Comparison of ENCODE assay signal across 26 cellular contexts in genomic region chr1:20586939-20587638, GRCh38. TPM values are rescaled to one million over a fixed set of nuclear protein-coding genes. Genes with fewer than 3 reads are reported as not detected.
DNase-seq lines count a peak whose midpoint lies in the region; ATAC-seq, FAIRE-seq and TF ChIP-seq lines count a peak whose summit lies in the region.
"Had no signal": no experiment of that assay in that cellular context is flagged by ENCODE, and none has a peak within 500 bp of the region (broad histone marks: within the 10 kb centered on the region; RNA-seq: fewer than 3 reads in every experiment).

No MANE protein-coding gene starts in this region.

- no peak for DNase-seq in HepG2 (ENCODE audit: low spot score)
- no peak for DNase-seq in right lobe of liver
- DNase-seq in choroid plexus epithelial cell (ENCODE audit: low read depth): peak; percentile 30
- no peak for DNase-seq in left ventricle myocardium inferior
- DNase-seq in aorta: no peak
- no peak for DNase-seq in HAP-1 (ENCODE audit: low spot score in 2 of 2)
- DNase-seq in stimulated activated CD4-positive, alpha-beta T cell treated with anti-CD3 and anti-CD28 coated beads, Interleukin-2, amount 100 ng/mL, for 24 hours: no peak
- no peak for DNase-seq in NCI-H1436 treated with DMSO at 0.1 percent for 48 hours (lab: John Stamatoyannopoulos, UW)
- DNase-seq: activated CD4-positive, alpha-beta T cell treated with anti-CD3 and anti-CD28 coated beads, Interleukin-2, amount 10 ng/mL, durations not matched to agents 7 days and 5 days; activated CD8-positive, alpha-beta memory T cell treated with anti-CD3 and anti-CD28 coated beads, Interleukin-2, amount 50 U/mL, for 4 hours; activated naive CD8-positive, alpha-beta T cell treated with anti-CD3 and anti-CD28 coated beads, Interleukin-2, amount 50 U/mL, for 24 hours; CD4-positive, CD25-positive, alpha-beta regulatory T cell; effector memory CD8-positive, alpha-beta T cell; mesendoderm; naive B cell; NCI-H1436; NCI-H526; RPMI8226; upper lobe of left lung; WERI-Rb-1 had no signal

- 32% methylated on average over 8 of the region's 10 CpGs for WGBS in HepG2 (ENCODE audit: low lambda C conversion rate)
- WGBS in right lobe of liver (ENCODE audit: insufficient coverage, low coverage, low lambda C conversion rate, missing lambda C conversion rate): 61% methylated on average over 5 of the region's 10 CpGs
- 57 to 64% methylated on average over 9 to 10 of the region's 10 CpGs for WGBS in aorta, 2 donors

- no peak overlapping the region for H3K27ac ChIP-seq in HepG2 (ENCODE audit: extremely low read length, insufficient read depth, low read length)
- H3K27ac ChIP-seq in right lobe of liver: no peak overlapping the region
- peak overlapping the region; percentile 36 for H3K27ac ChIP-seq in left ventricle myocardium inferior (replicated peaks)
- no peak overlapping the region for H3K27ac ChIP-seq in aorta (ENCODE audit: low read depth in 1 of 2, low read length in 2 of 2)
- H3K27ac ChIP-seq: body of pancreas, upper lobe of left lung, WERI-Rb-1 had no signal

- ATAC-seq in HepG2 (no peak), right lobe of liver (no peak), aorta (ENCODE audit: low FRiP score) (peak; percentile 30)
- ATAC-seq: activated naive CD8-positive, alpha-beta T cell treated with anti-CD3 and anti-CD28 coated beads, Interleukin-2, amount 50 U/mL, for 24 hours; effector memory CD8-positive, alpha-beta T cell; SK-N-SH treated with all-trans-retinoic acid at 6 μM for 48 hours had no signal

- H3K4me1 ChIP-seq in HepG2 (ENCODE audit: insufficient read depth, low read length) (peaks cover 34% of the 10 kb centered on the region), right lobe of liver (peaks cover 0 to 16% (median 7%) of the 10 kb centered on the region in 4 donors), left ventricle myocardium inferior (peaks cover 18% of the 10 kb centered on the region), aorta (ENCODE audit: control insufficient read depth in 1 of 2, insufficient read depth in 2 of 2, low read length in 2 of 2) (no peaks in the 10 kb centered on the region), HAP-1 (peaks cover 7% of the 10 kb centered on the region)
- H3K4me1 ChIP-seq: body of pancreas had no signal

- BruUV-seq in HepG2 (replicated peaks; lab: Mats Ljungman, UMichigan): no TSS peak

- no peak for TF ChIP-seq RAD21 in HepG2 (CRISPR knock-in tag; IDR thresholded peaks at IDR 0.05)

- CTCF ChIA-PET in HepG2 (lab: Yijun Ruan, JAX; ENCODE audit: low intra/inter-chr PET ratio, low total read pairs): no interaction called here

- no peak overlapping the region for H3K9ac ChIP-seq in HepG2 (ENCODE audit: insufficient read depth, low read depth, low read length)

- TF ChIP-seq POLR2A in HepG2 (IDR thresholded peaks at IDR 0.05; ENCODE audit: insufficient read depth in 1 of 2, low read depth in 2 of 2, low read length in 2 of 2) (no peak), right lobe of liver (IDR thresholded peaks at IDR 0.05) (no peak)

- H3K9me3 ChIP-seq in HepG2 (ENCODE audit: low read length): no peaks in the 10 kb centered on the region
- no peaks in the 10 kb centered on the region for H3K9me3 ChIP-seq in right lobe of liver
- H3K9me3 ChIP-seq in left ventricle myocardium inferior (replicated peaks): no peaks in the 10 kb centered on the region
- no peaks in the 10 kb centered on the region for H3K9me3 ChIP-seq in aorta (ENCODE audit: control insufficient read depth, low read length)
- no peaks in the 10 kb centered on the region for H3K9me3 ChIP-seq in HAP-1
- H3K9me3 ChIP-seq: body of pancreas, upper lobe of left lung had no signal

- no peak for TF ChIP-seq EP300 in HepG2 (IDR thresholded peaks at IDR 0.05; ENCODE audit: low read depth in 2 of 2, low read length in 2 of 2)
- no peak for TF ChIP-seq EP300 in HepG2 (CRISPR knock-in tag; IDR thresholded peaks at IDR 0.05; ENCODE audit: borderline replicate concordance)

- TF ChIP-seq CTCF in HepG2 (CRISPR knock-in tag; IDR thresholded peaks at IDR 0.05) (no peak), right lobe of liver (IDR thresholded peaks at IDR 0.05) (no peak), choroid plexus epithelial cell (conservative IDR thresholded peaks at IDR 0.05; ENCODE audit: low read depth, low read length) (peak; percentile 31), left ventricle myocardium inferior (IDR thresholded peaks at IDR 0.05; ENCODE audit: borderline replicate concordance) (no peak)

- no peak overlapping the region for H2AFZ ChIP-seq in HepG2 (ENCODE audit: low read length)

- H3K4me3 ChIP-seq in HepG2 (replicated peaks in 1 of 3; ENCODE audit: insufficient read depth in 1 of 3, low read depth in 2 of 3, low read length in 3 of 3) (no peak overlapping the region), right lobe of liver (no peak overlapping the region), choroid plexus epithelial cell (ENCODE audit: low read depth, low read length) (no peak overlapping the region), left ventricle myocardium inferior (no peak overlapping the region), aorta (ENCODE audit: low read length in 2 of 2) (no peak overlapping the region), HAP-1 (no peak overlapping the region)
- H3K4me3 ChIP-seq: body of pancreas, upper lobe of left lung had no signal

- intact Hi-C loops in HepG2 (cut with micrococcal nuclease; ENCODE audit: unreplicated experiment) (no loop called here), right lobe of liver (cut with DNase I) (no loop called here), left ventricle myocardium inferior (cut with micrococcal nuclease) (no loop called here), aorta (cut with DNase I) (no loop called here)

- H4K20me1 ChIP-seq in HepG2 (ENCODE audit: insufficient read depth, low read length): no peaks in the 10 kb centered on the region

- in situ Hi-C loops in HepG2 (cut with HindIII; ENCODE audit: extremely low pct_ligation_motif_present, low pct_unique_long_range_greater_than_20kb): no loop called here
- in situ Hi-C loops in HAP-1 (cut with MboI; ENCODE audit: low sequenced_read_pairs): no loop called here

- peaks cover 1 to 15% of the 10 kb centered on the region in 2 experiments; a peak in 3 of 5 replicates for H3K27me3 ChIP-seq in HepG2 (ENCODE audit: control insufficient read depth in 1 of 2, insufficient read depth in 2 of 2, low read length in 2 of 2)
- H3K27me3 ChIP-seq in right lobe of liver: no peaks in the 10 kb centered on the region
- H3K27me3 ChIP-seq in left ventricle myocardium inferior (ENCODE audit: low read depth): peaks cover 60% of the 10 kb centered on the region
- no peaks in the 10 kb centered on the region for H3K27me3 ChIP-seq in aorta (ENCODE audit: control insufficient read depth in 1 of 2, insufficient read depth in 2 of 2, low read length in 1 of 2)
- H3K27me3 ChIP-seq in HAP-1 (ENCODE audit: low read depth): 0 out of 2 replicates have a peak, but pooled peaks cover 5% of the 10 kb centered on the region

- no peaks in the 10 kb centered on the region for H3K36me3 ChIP-seq in HepG2 (replicated peaks in 1 of 2; ENCODE audit: control insufficient read depth in 1 of 2, insufficient read depth in 2 of 2, low read length in 2 of 2)
- no peaks in the 10 kb centered on the region for H3K36me3 ChIP-seq in right lobe of liver
- H3K36me3 ChIP-seq in left ventricle myocardium inferior: no peaks in the 10 kb centered on the region
- no peaks in the 10 kb centered on the region for H3K36me3 ChIP-seq in aorta (ENCODE audit: control insufficient read depth in 1 of 2, insufficient read depth in 2 of 2, low read length in 1 of 2)
- H3K36me3 ChIP-seq in HAP-1 (replicated peaks): no peaks in the 10 kb centered on the region
- H3K36me3 ChIP-seq: upper lobe of left lung, WERI-Rb-1 had no signal

- POLR2A ChIA-PET in HepG2 (lab: Yijun Ruan, JAX): no interaction called here

- FAIRE-seq in HepG2 (lab: Jason Lieb, UNC): no peak
- FAIRE-seq: A204.1, GM18507 had no signal

- no peak overlapping the region for H3K4me2 ChIP-seq in HepG2 (ENCODE audit: low read depth, low read length)

- no peaks in the 10 kb centered on the region for H3K79me2 ChIP-seq in HepG2 (ENCODE audit: insufficient read depth, low read length)

RNA-seq across cellular contexts. Expression of gene CDA, which starts 1.8 kb away (rescaled TPM):
- total RNA-seq in HepG2 (2016; rRNA removed; fragmentation: Illumina TruSeq; extraction: Trizol) (0.66 and 0.72 TPM in 2 replicates), right lobe of liver (10 to 100 TPM; 12.6 to 33.8 (median 24.5) TPM), left ventricle myocardium inferior (2.0 TPM), aorta (1 to 10 TPM; 5.3 to 9.0 TPM)
- 0.40 and 0.62 TPM in 2 replicates for total RNA-seq in HepG2 (2016; cell fraction: cytosol; rRNA removed; fragmentation: Illumina TruSeq; extraction: Trizol; ENCODE audit: low read depth)
- total RNA-seq in HepG2 (2016; cell fraction: insoluble cytoplasmic fraction; rRNA removed; fragmentation: Illumina TruSeq; extraction: Trizol): 0.26 and 0.98 TPM in 2 replicates
- total RNA-seq in HepG2 (2016; cell fraction: membrane; rRNA removed; fragmentation: Illumina TruSeq; extraction: Trizol): 0.71 and 1.00 TPM in 2 replicates
- not detected in 2 replicates for total RNA-seq in HepG2 (2016; cell fraction: nucleus; rRNA removed; fragmentation: Illumina TruSeq; extraction: Trizol)
- polyA plus RNA-seq in HepG2 (2011; rRNA removed) (2.1 and 5.2 TPM in 2 replicates), aorta (10 to 100 TPM in 1 of 2 donors, 1 to 10 TPM in 1; 5.4 to 16.2 TPM)
- polyA plus RNA-seq in HepG2 (2011; cell fraction: cytosol; rRNA removed): 5.2 and 6.4 TPM in 2 replicates
- polyA plus RNA-seq in HepG2 (2011; cell fraction: nucleus; rRNA removed): 1.3 and 1.6 TPM in 2 replicates
- 4.3 and 8.5 TPM in 2 replicates for polyA plus RNA-seq in HepG2 (2012)
- polyA plus RNA-seq in HepG2 (2016; cell fraction: cytosol; fragmentation: Illumina TruSeq; extraction: Trizol; ENCODE audit: low read depth): 2.2 and 2.3 TPM in 2 replicates
- 1.2 and 1.3 TPM in 2 replicates for polyA plus RNA-seq in HepG2 (2016; cell fraction: insoluble cytoplasmic fraction; fragmentation: Illumina TruSeq; extraction: Trizol; ENCODE audit: low read depth)
- polyA plus RNA-seq in HepG2 (2016; cell fraction: membrane; fragmentation: Illumina TruSeq; extraction: Trizol; ENCODE audit: low read depth): 2.1 TPM in 2 replicates
- 0.87 and 0.89 TPM in 2 replicates for polyA plus RNA-seq in HepG2 (2016; cell fraction: nucleus; fragmentation: Illumina TruSeq; extraction: Trizol; ENCODE audit: insufficient read depth, low read depth)
- 2.3 and 70.1 TPM in 2 replicates for polyA minus RNA-seq in HepG2 (2011; rRNA and poly(A)+ RNA removed; ENCODE audit: low replicate concordance)
- polyA minus RNA-seq in HepG2 (2011; cell fraction: cytosol; rRNA and poly(A)+ RNA removed): 1.9 and 6.0 TPM in 2 replicates
- polyA minus RNA-seq in HepG2 (2011; cell fraction: nucleus; rRNA and poly(A)+ RNA removed): 0.64 TPM in 1 of 2 replicates, not detected in the other
- total RNA-seq: activated CD4-positive, alpha-beta T cell treated with anti-CD3 and anti-CD28 coated beads, Interleukin-2, amount 10 ng/mL, durations not matched to agents 7 days and 5 days; body of pancreas; CD4-positive, CD25-positive, alpha-beta regulatory T cell; osteocyte; T-helper 2 cell treated with Interferon-gamma antibody and Interleukin-4, amounts not matched to agents 100 ng/mL and 5 ng/mL, for 36 hours had no signal

RNA-seq across cellular contexts. Expression of gene FAM43B, which starts 34.7 kb away (rescaled TPM):
- 3.2 and 3.7 TPM in 2 replicates for total RNA-seq in HepG2 (2016; rRNA removed; fragmentation: Illumina TruSeq; extraction: Trizol)
- 1.1 TPM in 2 replicates for total RNA-seq in HepG2 (2016; cell fraction: cytosol; rRNA removed; fragmentation: Illumina TruSeq; extraction: Trizol; ENCODE audit: low read depth)
- 2.7 and 3.7 TPM in 2 replicates for total RNA-seq in HepG2 (2016; cell fraction: insoluble cytoplasmic fraction; rRNA removed; fragmentation: Illumina TruSeq; extraction: Trizol)
- 2.0 and 2.1 TPM in 2 replicates for total RNA-seq in HepG2 (2016; cell fraction: membrane; rRNA removed; fragmentation: Illumina TruSeq; extraction: Trizol)
- total RNA-seq in HepG2 (2016; cell fraction: nucleus; rRNA removed; fragmentation: Illumina TruSeq; extraction: Trizol): 2.1 and 2.2 TPM in 2 replicates
- 0.63 and 0.80 TPM in 2 replicates for polyA plus RNA-seq in HepG2 (2011; rRNA removed)
- 0.45 and 0.85 TPM in 2 replicates for polyA plus RNA-seq in HepG2 (2011; cell fraction: cytosol; rRNA removed)
- polyA plus RNA-seq in HepG2 (2011; cell fraction: nucleus; rRNA removed): 2.0 and 2.2 TPM in 2 replicates
- polyA plus RNA-seq in HepG2 (2012): 1.4 and 1.7 TPM in 2 replicates
- 0.42 and 0.66 TPM in 2 replicates for polyA plus RNA-seq in HepG2 (2016; cell fraction: cytosol; fragmentation: Illumina TruSeq; extraction: Trizol; ENCODE audit: low read depth)
- polyA plus RNA-seq in HepG2 (2016; cell fraction: insoluble cytoplasmic fraction; fragmentation: Illumina TruSeq; extraction: Trizol; ENCODE audit: low read depth): 4.4 and 6.4 TPM in 2 replicates
- polyA plus RNA-seq in HepG2 (2016; cell fraction: membrane; fragmentation: Illumina TruSeq; extraction: Trizol; ENCODE audit: low read depth): 1.0 and 1.4 TPM in 2 replicates
- 4.9 and 5.8 TPM in 2 replicates for polyA plus RNA-seq in HepG2 (2016; cell fraction: nucleus; fragmentation: Illumina TruSeq; extraction: Trizol; ENCODE audit: insufficient read depth, low read depth)
- polyA minus RNA-seq in HepG2 (2011; rRNA and poly(A)+ RNA removed; ENCODE audit: low replicate concordance): 2.0 TPM in 1 of 2 replicates, not detected in the other
- polyA minus RNA-seq in HepG2 (2011; cell fraction: cytosol; rRNA and poly(A)+ RNA removed): 1.8 and 2.3 TPM in 2 replicates
- 1.4 and 2.2 TPM in 2 replicates for polyA minus RNA-seq in HepG2 (2011; cell fraction: nucleus; rRNA and poly(A)+ RNA removed)
- total RNA-seq in right lobe of liver: under 1 TPM in 4 of 6 experiments, not detected in 2; 0.09 to 0.24 (median 0.12) TPM
- total RNA-seq in left ventricle myocardium inferior: 1.9 TPM
- total RNA-seq in aorta: 1 to 10 TPM in 1 of 2 donors, under 1 TPM in 1; 0.52 to 2.7 TPM
- polyA plus RNA-seq in aorta: not detected
- total RNA-seq: activated CD4-positive, alpha-beta T cell treated with anti-CD3 and anti-CD28 coated beads, Interleukin-2, amount 10 ng/mL, durations not matched to agents 7 days and 5 days; CD4-positive, CD25-positive, alpha-beta regulatory T cell; T-helper 2 cell treated with Interferon-gamma antibody and Interleukin-4, amounts not matched to agents 100 ng/mL and 5 ng/mL, for 36 hours had no signal
- polyA plus RNA-seq: CD4-positive, CD25-positive, alpha-beta regulatory T cell had no signal

RNA-seq across cellular contexts. Expression of gene PINK1, which starts 46.2 kb away (rescaled TPM):
- total RNA-seq in HepG2 (2016; rRNA removed; fragmentation: Illumina TruSeq; extraction: Trizol): 13.1 and 15.3 TPM in 2 replicates
- 5.6 and 6.1 TPM in 2 replicates for total RNA-seq in HepG2 (2016; cell fraction: cytosol; rRNA removed; fragmentation: Illumina TruSeq; extraction: Trizol; ENCODE audit: low read depth)
- total RNA-seq in HepG2 (2016; cell fraction: insoluble cytoplasmic fraction; rRNA removed; fragmentation: Illumina TruSeq; extraction: Trizol): 13.5 and 15.3 TPM in 2 replicates
- total RNA-seq in HepG2 (2016; cell fraction: membrane; rRNA removed; fragmentation: Illumina TruSeq; extraction: Trizol): 11.1 and 11.3 TPM in 2 replicates
- 6.6 and 7.9 TPM in 2 replicates for total RNA-seq in HepG2 (2016; cell fraction: nucleus; rRNA removed; fragmentation: Illumina TruSeq; extraction: Trizol)
- polyA plus RNA-seq in HepG2 (2011; rRNA removed): 16.1 and 22.2 TPM in 2 replicates
- polyA plus RNA-seq in HepG2 (2011; cell fraction: cytosol; rRNA removed): 18.4 and 20.0 TPM in 2 replicates
- 9.4 and 14.0 TPM in 2 replicates for polyA plus RNA-seq in HepG2 (2011; cell fraction: nucleus; rRNA removed)
- polyA plus RNA-seq in HepG2 (2012): 16.1 and 27.7 TPM in 2 replicates
- 5.1 and 5.5 TPM in 2 replicates for polyA plus RNA-seq in HepG2 (2016; cell fraction: cytosol; fragmentation: Illumina TruSeq; extraction: Trizol; ENCODE audit: low read depth)
- 11.4 and 13.0 TPM in 2 replicates for polyA plus RNA-seq in HepG2 (2016; cell fraction: insoluble cytoplasmic fraction; fragmentation: Illumina TruSeq; extraction: Trizol; ENCODE audit: low read depth)
- 6.7 and 7.8 TPM in 2 replicates for polyA plus RNA-seq in HepG2 (2016; cell fraction: membrane; fragmentation: Illumina TruSeq; extraction: Trizol; ENCODE audit: low read depth)
- polyA plus RNA-seq in HepG2 (2016; cell fraction: nucleus; fragmentation: Illumina TruSeq; extraction: Trizol; ENCODE audit: insufficient read depth, low read depth): 7.1 and 7.2 TPM in 2 replicates
- 18.7 and 37.0 TPM in 2 replicates for polyA minus RNA-seq in HepG2 (2011; rRNA and poly(A)+ RNA removed; ENCODE audit: low replicate concordance)
- 6.9 and 10.6 TPM in 2 replicates for polyA minus RNA-seq in HepG2 (2011; cell fraction: cytosol; rRNA and poly(A)+ RNA removed)
- 5.0 and 6.5 TPM in 2 replicates for polyA minus RNA-seq in HepG2 (2011; cell fraction: nucleus; rRNA and poly(A)+ RNA removed)
- 10 to 100 TPM; 67.3 to 94.1 (median 83.0) TPM for total RNA-seq in right lobe of liver
- 250 TPM for total RNA-seq in left ventricle myocardium inferior
- 10 to 100 TPM; 72.0 to 90.2 TPM for total RNA-seq in aorta
- 100 to 1,000 TPM in 1 of 2 donors, 10 to 100 TPM in 1; 94.6 to 129 TPM for polyA plus RNA-seq in aorta
